In genomic region chr17:2709173-2709661, GRCh38 we compare ENCODE assay signal across 8 cellular contexts. TPM values are rescaled to one million over a fixed set of nuclear protein-coding genes. Genes with fewer than 3 reads are reported as not detected.
DNase-seq lines count a peak whose midpoint lies in the region; ATAC-seq and TF ChIP-seq lines count a peak whose summit lies in the region.
"Had no signal": no experiment of that assay in that cellular context is flagged by ENCODE, and none has a peak within 500 bp of the region (broad histone marks: within the 10 kb centered on the region; RNA-seq: fewer than 3 reads in every experiment).

No MANE protein-coding gene starts in this region.

- no peak overlapping the region for H3K14ac ChIP-seq in trophoblast cell (ENCODE audit: low read length)

- no peaks in the 10 kb centered on the region for H3K9me3 ChIP-seq in trophoblast cell (ENCODE audit: insufficient read depth, low read depth, low read length)
- H3K9me3 ChIP-seq: neutrophil had no signal

- no peak overlapping the region for H3K23ac ChIP-seq in trophoblast cell (ENCODE audit: low read length)

- H3K9me3 Mint-ChIP-seq in IgD-negative memory B cell: no peaks in the 10 kb centered on the region
- no peaks in the 10 kb centered on the region for H3K9me3 Mint-ChIP-seq in chondrocyte (ENCODE audit: low read depth)

- H3K4me3 Mint-ChIP-seq in IgD-negative memory B cell (peak overlapping the region; percentile 86 to 97 (median 96)), chondrocyte (ENCODE audit: unreplicated experiment) (no peak overlapping the region)

- no CpG with 5 or more reads among the region's 10 CpGs for WGBS in trophoblast cell (ENCODE audit: extremely low coverage, insufficient coverage, insufficient read length)

- no peak overlapping the region for H4K12ac ChIP-seq in trophoblast cell (ENCODE audit: low read depth, low read length)

- H2AK5ac ChIP-seq in trophoblast cell (ENCODE audit: low read length): no peak overlapping the region

- H3K4me2 ChIP-seq in trophoblast cell (ENCODE audit: low read length): no peak overlapping the region

- no peak overlapping the region for H3K4me3 ChIP-seq in trophoblast cell (ENCODE audit: low read depth, low read length)

- peak overlapping the region; percentile 78 for H3K4ac ChIP-seq in trophoblast cell (ENCODE audit: low read depth, low read length)

- DNase-seq in chondrocyte (ENCODE audit: low spot score) (no peak), trophoblast cell (no peak), NCI-H146 treated with DMSO at 0.1 percent for 48 hours (lab: John Stamatoyannopoulos, UW; ENCODE audit: unreplicated experiment) (no peak), GDM1 (lab: John Stamatoyannopoulos, UW) (no peak), amniotic stem cell (lab: John Stamatoyannopoulos, UW) (no peak)

- no peak overlapping the region for H3K9ac ChIP-seq in trophoblast cell (ENCODE audit: low read length)

- peak; percentile 45 for ATAC-seq in GM18511 (IDR thresholded peaks at IDR 0.05; ENCODE audit: unreplicated experiment)

- H2BK12ac ChIP-seq in trophoblast cell (ENCODE audit: low read length): no peak overlapping the region

- H3K27ac Mint-ChIP-seq in IgD-negative memory B cell (peak overlapping the region; percentile 91 to 98 (median 94)), chondrocyte (ENCODE audit: unreplicated experiment) (peak overlapping the region; percentile 70)

- peaks cover 2% of the 10 kb centered on the region for H3K79me1 ChIP-seq in trophoblast cell (ENCODE audit: low read length)

- H3K18ac ChIP-seq in trophoblast cell (ENCODE audit: low read length): no peak overlapping the region

- no peak overlapping the region for H4K91ac ChIP-seq in trophoblast cell (ENCODE audit: low read depth, low read length)

- H2BK120ac ChIP-seq in trophoblast cell (ENCODE audit: insufficient read depth, low read length, poor library complexity): no peak overlapping the region

- no peaks in the 10 kb centered on the region for H3K27me3 ChIP-seq in trophoblast cell (ENCODE audit: insufficient read depth, low read length)
- H3K27me3 ChIP-seq: neutrophil had no signal

- H3K27me3 Mint-ChIP-seq in IgD-negative memory B cell: no peaks in the 10 kb centered on the region
- no peaks in the 10 kb centered on the region for H3K27me3 Mint-ChIP-seq in chondrocyte (ENCODE audit: low read depth)

- H3K27ac ChIP-seq in trophoblast cell (ENCODE audit: low read depth, low read length): no peak overlapping the region
- H3K27ac ChIP-seq: neutrophil had no signal

- peaks cover 32 to 40% (median 33%) of the 10 kb centered on the region in 3 donors for H3K4me1 Mint-ChIP-seq in IgD-negative memory B cell
- peaks cover 45% of the 10 kb centered on the region for H3K4me1 Mint-ChIP-seq in chondrocyte (ENCODE audit: low read depth)

- H3K36me3 ChIP-seq in trophoblast cell (ENCODE audit: control insufficient read depth in 1 of 2, insufficient read depth in 2 of 2, low read length in 2 of 2): peaks cover 0 to 5% of the 10 kb centered on the region in 2 experiments
- H3K36me3 ChIP-seq: neutrophil had no signal

- no peak for TF ChIP-seq CTCF in chondrocyte (IDR thresholded peaks at IDR 0.05)

- no peak overlapping the region for H4K8ac ChIP-seq in trophoblast cell (ENCODE audit: low read depth, low read length)

- no peak overlapping the region for H2BK5ac ChIP-seq in trophoblast cell (ENCODE audit: low read depth, low read length, poor library complexity)

- peak overlapping the region; percentile 5 for H2AFZ ChIP-seq in trophoblast cell (ENCODE audit: insufficient read depth, low read length, poor library complexity)

- H3K36me3 Mint-ChIP-seq in IgD-negative memory B cell (no peaks in the 10 kb centered on the region), chondrocyte (ENCODE audit: low read depth) (no peaks in the 10 kb centered on the region)

- peaks cover 14% of the 10 kb centered on the region for H3K79me2 ChIP-seq in trophoblast cell (ENCODE audit: control insufficient read depth, insufficient read depth, low read length, poor library complexity)

- peaks cover 18 to 29% of the 10 kb centered on the region in 2 experiments for H3K4me1 ChIP-seq in trophoblast cell (ENCODE audit: control insufficient read depth in 1 of 2, insufficient read depth in 2 of 2, low read length in 2 of 2)

RNA-seq across cellular contexts. Expression of gene CLUH, which starts 2.3 kb away (rescaled TPM):
- polyA plus RNA-seq in IgD-negative memory B cell: 19.7 TPM
- 30.8 to 36.6 TPM (median 36.0 TPM) in 3 replicates for total RNA-seq in chondrocyte
- polyA plus RNA-seq in trophoblast cell (2013): 28.9 and 29.4 TPM in 2 replicates

RNA-seq across cellular contexts. Expression of gene CCDC92B, which starts 40.2 kb away (rescaled TPM):
- polyA plus RNA-seq in IgD-negative memory B cell: not detected
- total RNA-seq in chondrocyte: 0.07 TPM in 1 of 3 replicates, not detected in the others
- polyA plus RNA-seq in trophoblast cell (2013): 0.08 TPM in 2 replicates
